In the genomic region with DNA sequence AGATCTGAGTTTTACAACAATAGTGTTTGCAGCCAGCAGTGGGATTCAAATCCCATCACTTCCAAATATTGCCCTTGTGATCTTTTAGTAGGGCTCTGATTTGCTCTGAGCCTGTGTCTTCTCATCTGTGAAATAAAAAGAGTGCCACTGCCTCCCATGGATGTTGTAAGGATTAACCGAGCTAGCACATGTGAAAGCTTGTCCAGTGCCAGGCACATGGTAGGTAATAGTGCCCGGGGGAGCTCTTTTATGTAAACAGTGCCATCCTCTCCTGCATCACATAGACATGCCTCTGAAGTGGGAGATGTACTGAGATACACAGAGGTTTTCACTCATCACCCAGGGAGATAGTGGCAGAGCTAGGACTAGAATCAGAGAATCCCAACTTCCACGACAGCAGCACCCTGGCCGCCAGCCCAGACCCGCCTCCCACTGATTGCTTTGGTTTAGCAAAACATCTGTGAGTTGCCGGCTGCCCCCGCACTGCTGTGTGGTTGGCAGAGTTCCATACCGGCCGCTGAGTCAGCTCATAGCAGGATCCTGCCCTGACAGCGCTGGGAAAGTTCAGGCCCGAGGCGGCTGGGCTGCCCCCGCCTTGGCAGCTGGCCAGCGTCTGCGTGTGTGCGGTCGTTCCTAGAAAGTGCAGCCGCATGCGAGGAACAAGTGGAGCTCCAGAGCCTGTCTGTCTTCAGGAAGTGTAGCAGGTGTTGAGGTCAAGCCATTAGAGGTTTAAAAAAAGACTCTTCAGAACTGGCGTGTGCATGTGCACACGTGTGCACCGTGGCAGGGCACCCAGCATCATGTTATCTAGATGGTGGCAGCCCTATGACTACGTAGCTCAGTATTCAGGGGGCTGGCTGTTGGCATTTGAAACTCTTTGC, we compare ENCODE assay signal across 8 cellular contexts. TPM values are rescaled to one million over a fixed set of nuclear protein-coding genes. Genes with fewer than 3 reads are reported as not detected.
DNase-seq lines count a peak whose midpoint lies in the region; TF ChIP-seq lines count a peak whose summit lies in the region.

No MANE protein-coding gene starts in this region.

- TF ChIP-seq EP300 in transverse colon (IDR thresholded peaks at IDR 0.05; ENCODE audit: low read depth) = no peak

- H3K4me3 ChIP-seq in SK-N-MC (no peak overlapping the region), transverse colon (peak overlapping the region in 1 of 4 donors; percentile 10)

- peak overlapping the region; percentile 67 for H3K4me3 Mint-ChIP-seq in activated naive CD4-positive, alpha-beta T cell treated with anti-CD3 and anti-CD28 coated beads, Interleukin-2, amount 10 ng/mL, durations not matched to agents 7 days and 5 days

- H3K27ac ChIP-seq in SK-N-MC = no peak overlapping the region
- peak overlapping the region; percentile 22 to 65 (median 46) for H3K27ac ChIP-seq in transverse colon

- no peak overlapping the region for H3K9ac ChIP-seq in SK-N-MC (ENCODE audit: insufficient read length)

- peaks cover 79% of the 10 kb centered on the region for H3K4me1 Mint-ChIP-seq in activated naive CD4-positive, alpha-beta T cell treated with anti-CD3 and anti-CD28 coated beads, Interleukin-2, amount 10 ng/mL, durations not matched to agents 7 days and 5 days

- H3K36me3 Mint-ChIP-seq in activated naive CD4-positive, alpha-beta T cell treated with anti-CD3 and anti-CD28 coated beads, Interleukin-2, amount 10 ng/mL, durations not matched to agents 7 days and 5 days = peaks cover 70% of the 10 kb centered on the region

- H3K9me3 ChIP-seq in SK-N-MC (ENCODE audit: low read depth, low read length) (no peaks in the 10 kb centered on the region), transverse colon (no peaks in the 10 kb centered on the region)

- peak in 1 of 5 experiments; percentile 25 for TF ChIP-seq CTCF in transverse colon (IDR thresholded peaks at IDR 0.05)

- in situ Hi-C loops in transverse colon (cut with MboI; ENCODE audit: low pct_ligation_motif_present in 1 of 4, low pct_unique_long_range_greater_than_20kb in 1 of 4, low sequenced_read_pairs in 3 of 4) = no loop called here

- no peaks in the 10 kb centered on the region for H3K27me3 Mint-ChIP-seq in activated naive CD4-positive, alpha-beta T cell treated with anti-CD3 and anti-CD28 coated beads, Interleukin-2, amount 10 ng/mL, durations not matched to agents 7 days and 5 days

- no peaks in the 10 kb centered on the region for H3K9me3 Mint-ChIP-seq in activated naive CD4-positive, alpha-beta T cell treated with anti-CD3 and anti-CD28 coated beads, Interleukin-2, amount 10 ng/mL, durations not matched to agents 7 days and 5 days

- POLR2A ChIA-PET in HEK293T (lab: Yijun Ruan, JAX) = interaction anchor here (1.1 to 4.1 kb wide), 8 partner anchors 11 to 214 kb away, joined by 3 to 26 read pairs (median 4); a partner anchor contains a TSS

- intact Hi-C loops in transverse colon (cut with DNase I; ENCODE audit: low total_unique reads) = no loop called here

- H3K36me3 ChIP-seq in SK-N-MC (ENCODE audit: insufficient read depth, low read length) = no peaks in the 10 kb centered on the region
- peaks cover 0 to 8% (median 4%) of the 10 kb centered on the region in 4 donors for H3K36me3 ChIP-seq in transverse colon

- peaks cover 18 to 56% (median 28%) of the 10 kb centered on the region in 4 donors for H3K4me1 ChIP-seq in transverse colon

- DNase-seq in GDM1 (lab: John Stamatoyannopoulos, UW) (peak; percentile 92), HEK293T (ENCODE audit: extremely low spot score) (peak; percentile 94), NAMALWA (ENCODE audit: low spot score) (peak; percentile 95), SK-N-MC (ENCODE audit: low read depth, low spot score) (peak; percentile 81), glomerular endothelial cell (ENCODE audit: extremely low read depth, low read depth, low spot score) (peak; percentile 86), pons (ENCODE audit: low spot score) (peak; percentile 95), transverse colon (peak; percentile 96)
- DNase-seq in activated naive CD4-positive, alpha-beta T cell treated with anti-CD3 and anti-CD28 coated beads, Interleukin-2, amount 10 ng/mL, durations not matched to agents 7 days and 5 days = peak; percentile 84

- 2% methylated on average over 18 of the region's 23 CpGs; no CpG with 5 or more reads in 1 of the 2 donors for WGBS in transverse colon (ENCODE audit: low coverage in 1 of 2), 2 donors

- TF ChIP-seq POLR2A in transverse colon (IDR thresholded peaks at IDR 0.05) = no peak

- no peaks in the 10 kb centered on the region for H3K27me3 ChIP-seq in transverse colon

- H3K27ac Mint-ChIP-seq in activated naive CD4-positive, alpha-beta T cell treated with anti-CD3 and anti-CD28 coated beads, Interleukin-2, amount 10 ng/mL, durations not matched to agents 7 days and 5 days = peak overlapping the region; percentile 88

- CTCF ChIA-PET in HEK293T (lab: Yijun Ruan, JAX) = interaction anchor here (0.5 to 1.0 kb wide), 4 partner anchors 11 to 25 kb away, joined by 3 to 4 read pairs (median 4); no protein-coding TSS in a partner anchor
- CTCF ChIA-PET in activated naive CD4-positive, alpha-beta T cell treated with anti-CD3 and anti-CD28 coated beads, Interleukin-2, amount 10 ng/mL, durations not matched to agents 7 days and 5 days (lab: Charles Lee) = interaction anchor here (0.6 to 1.7 kb wide), 13 partner anchors 11 to 167 kb away, joined by 3 to 7 read pairs (median 4); no protein-coding TSS in a partner anchor

TF ChIP-seq in HEK293T, 16 proteins besides CTCF, POLR2A, EP300 and RAD21:
- TF ChIP-seq, protein P1, sequence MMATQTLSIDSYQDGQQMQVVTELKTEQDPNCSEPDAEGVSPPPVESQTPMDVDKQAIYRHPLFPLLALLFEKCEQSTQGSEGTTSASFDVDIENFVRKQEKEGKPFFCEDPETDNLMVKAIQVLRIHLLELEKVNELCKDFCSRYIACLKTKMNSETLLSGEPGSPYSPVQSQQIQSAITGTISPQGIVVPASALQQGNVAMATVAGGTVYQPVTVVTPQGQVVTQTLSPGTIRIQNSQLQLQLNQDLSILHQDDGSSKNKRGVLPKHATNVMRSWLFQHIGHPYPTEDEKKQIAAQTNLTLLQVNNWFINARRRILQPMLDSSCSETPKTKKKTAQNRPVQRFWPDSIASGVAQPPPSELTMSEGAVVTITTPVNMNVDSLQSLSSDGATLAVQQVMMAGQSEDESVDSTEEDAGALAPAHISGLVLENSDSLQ (IDR thresholded peaks at IDR 0.05) = peak; percentile 71
- TF ChIP-seq TARDBP (IDR thresholded peaks at IDR 0.05) (no peak), LEF1 (IDR thresholded peaks at IDR 0.05; ENCODE audit: borderline replicate concordance) (no peak), CTBP1 (IDR thresholded peaks at IDR 0.05; ENCODE audit: borderline replicate concordance) (peak; percentile 64; the same call in 1 of the 2 replicates), L3MBTL2 (conservative IDR thresholded peaks at IDR 0.05) (peak; percentile 58; the same call in 1 of the 2 replicates), FOXM1 (IDR thresholded peaks at IDR 0.05; ENCODE audit: borderline replicate concordance) (no peak)

RNA-seq across cellular contexts. Expression of a gene that starts 5.0 kb away (rescaled TPM):
- 3.4 and 7.6 TPM in 2 replicates for total RNA-seq in glomerular endothelial cell
- total RNA-seq in transverse colon = 10 to 100 TPM in 3 of 4 donors, 1 to 10 TPM in 1; 9.6 to 25.8 (median 12.5) TPM
